Comparison of ENCODE assay signal across 8 cellular contexts in the genomic region with DNA sequence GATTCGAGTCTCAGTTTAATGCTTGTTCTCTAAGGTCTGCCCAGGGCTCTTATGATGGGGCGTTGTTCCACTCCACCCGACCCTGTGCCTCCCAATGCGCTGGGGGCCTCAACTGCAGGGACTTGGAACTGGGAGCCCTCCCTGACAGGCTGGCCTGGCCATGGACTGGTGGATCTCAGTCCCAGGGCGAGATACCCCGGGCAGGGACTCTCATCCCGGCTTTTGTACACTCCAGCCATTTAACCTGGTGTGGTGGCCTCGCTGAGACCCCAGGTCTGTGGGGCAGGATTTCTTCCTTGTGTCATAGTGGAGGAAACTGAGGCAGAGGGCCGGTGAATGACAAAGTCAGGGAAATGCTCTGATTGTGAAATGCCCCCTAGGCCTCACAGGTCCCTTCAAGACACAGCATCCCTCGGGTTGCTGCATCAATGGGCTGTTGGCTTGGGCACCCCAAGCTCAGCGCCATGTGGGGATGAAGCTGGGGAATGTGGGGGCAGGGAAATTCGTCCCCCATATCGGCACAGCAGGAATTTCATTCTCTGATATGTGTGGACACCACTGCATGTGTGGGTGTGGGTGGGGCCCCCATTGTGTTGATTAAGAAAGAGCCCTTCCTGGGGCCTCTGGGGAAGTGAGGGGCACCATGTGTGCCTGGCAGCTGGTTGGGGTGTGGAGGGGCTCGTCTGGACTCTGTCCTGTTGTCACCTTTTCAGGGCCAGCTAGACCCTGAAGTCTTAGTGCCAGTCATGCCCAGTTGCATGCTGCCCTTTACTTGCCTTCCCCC. TPM values are rescaled to one million over a fixed set of nuclear protein-coding genes. Genes with fewer than 3 reads are reported as not detected.
DNase-seq lines count a peak whose midpoint lies in the region; TF ChIP-seq lines count a peak whose summit lies in the region.

No MANE protein-coding gene starts in this region.

- peak overlapping the region; percentile 67 for H3K4me3 Mint-ChIP-seq in endothelial cell (ENCODE audit: unreplicated experiment)
- peak overlapping the region; percentile 62 for H3K4me3 Mint-ChIP-seq in progenitor cell of endocrine pancreas (ENCODE audit: low read depth)

- H3K9me3 Mint-ChIP-seq in endothelial cell (ENCODE audit: unreplicated experiment), result no peaks in the 10 kb centered on the region
- H3K9me3 Mint-ChIP-seq in progenitor cell of endocrine pancreas (ENCODE audit: low read depth), result no peaks in the 10 kb centered on the region

- peaks cover 4% of the 10 kb centered on the region for H3K4me1 Mint-ChIP-seq in endothelial cell (ENCODE audit: unreplicated experiment)
- H3K4me1 Mint-ChIP-seq in progenitor cell of endocrine pancreas (ENCODE audit: low read depth), result peaks cover 8% of the 10 kb centered on the region

- H3K27ac ChIP-seq in SJCRH30, result peak overlapping the region; percentile 38

- H3K9me3 ChIP-seq in SJCRH30 (replicated peaks), result no peaks in the 10 kb centered on the region

- CTCF ChIA-PET in GM10248 (lab: Yijun Ruan, JAX), result interaction anchor here (0.7 to 3.6 kb wide), 23 partner anchors 8 to 631 kb away, joined by 3 to 20 read pairs (median 4); partner anchors contain the start of gene ZNF678

- no peaks in the 10 kb centered on the region for H3K36me3 ChIP-seq in SJCRH30

- no peaks in the 10 kb centered on the region for H3K4me1 ChIP-seq in SJCRH30

- peaks cover 4% of the 10 kb centered on the region for H3K27me3 Mint-ChIP-seq in endothelial cell (ENCODE audit: unreplicated experiment)
- no peaks in the 10 kb centered on the region for H3K27me3 Mint-ChIP-seq in progenitor cell of endocrine pancreas

- no peaks in the 10 kb centered on the region for H3K27me3 ChIP-seq in SJCRH30

- no peak overlapping the region for H3K4me3 ChIP-seq in SJCRH30

- TF ChIP-seq CTCF in GM13976 (IDR thresholded peaks at IDR 0.05; ENCODE audit: borderline replicate concordance, control extremely low read depth, extremely low read depth, insufficient read depth, missing control alignments) (no peak), endothelial cell (IDR thresholded peaks at IDR 0.05; ENCODE audit: unreplicated experiment) (no peak), progenitor cell of endocrine pancreas (IDR thresholded peaks at IDR 0.05; ENCODE audit: unreplicated experiment) (no peak), GM10248 (IDR thresholded peaks at IDR 0.05; ENCODE audit: control extremely low read depth, extremely low read depth, low read depth, missing control alignments) (no peak)

- in situ Hi-C loops in GM13976 (cut with MboI; ENCODE audit: low sequenced_read_pairs, unreplicated experiment), result no loop called here

- DNase-seq in GM13976 (ENCODE audit: low spot score), result peak; percentile 22
- no peak for DNase-seq in SJCRH30
- DNase-seq in endothelial cell (ENCODE audit: low spot score), result no peak
- DNase-seq in progenitor cell of endocrine pancreas (ENCODE audit: low spot score, unreplicated experiment), result no peak
- DNase-seq in putamen (ENCODE audit: low spot score), result no peak
- no peak for DNase-seq in stimulated activated naive CD4-positive, alpha-beta T cell treated with Interleukin-2 at 50 U/mL for 16 hours (lab: John Stamatoyannopoulos, UW)
- no peak for DNase-seq in GM10248 (ENCODE audit: extremely low spot score)
- DNase-seq in NCI-H128 (lab: John Stamatoyannopoulos, UW; ENCODE audit: unreplicated experiment), result no peak

- H3K36me3 Mint-ChIP-seq in endothelial cell (ENCODE audit: low read depth, unreplicated experiment) (peaks cover 12% of the 10 kb centered on the region), progenitor cell of endocrine pancreas (ENCODE audit: insufficient read depth) (no peaks in the 10 kb centered on the region)

- POLR2A ChIA-PET in GM10248 (lab: Yijun Ruan, JAX), result no interaction called here

- H3K27ac Mint-ChIP-seq in endothelial cell (ENCODE audit: unreplicated experiment) (no peak overlapping the region), progenitor cell of endocrine pancreas (no peak overlapping the region)

RNA-seq across cellular contexts. Expression of gene ZNF678, which starts 19.9 kb away (rescaled TPM):
- 14.7 and 19.2 TPM in 2 replicates for total RNA-seq in SJCRH30 (2014; rRNA removed; shearing (Covaris generic))
- total RNA-seq in endothelial cell (ENCODE audit: unreplicated experiment) (19.5 TPM), progenitor cell of endocrine pancreas (19.8 and 24.1 TPM in 2 replicates)
